15 cellular contexts compared by ENCODE assay signal in genomic region chr5:141873933-141874261, GRCh38. TPM values are rescaled to one million over a fixed set of nuclear protein-coding genes. Genes with fewer than 3 reads are reported as not detected.
DNase-seq lines count a peak whose midpoint lies in the region; ATAC-seq, FAIRE-seq and TF ChIP-seq lines count a peak whose summit lies in the region.
"Had no signal": no experiment of that assay in that cellular context is flagged by ENCODE, and none has a peak within 500 bp of the region (broad histone marks: within the 10 kb centered on the region; RNA-seq: fewer than 3 reads in every experiment).

No MANE protein-coding gene starts in this region.

- H3K4me1 ChIP-seq in NT2/D1 (ENCODE audit: insufficient read depth, insufficient read length) (peaks cover 13% of the 10 kb centered on the region), duodenal mucosa (ENCODE audit: control insufficient read depth in 1 of 2, insufficient read depth in 2 of 2, low read length in 2 of 2) (peaks cover 46 to 65% of the 10 kb centered on the region in 2 donors), lower lobe of right lung (peaks cover 48% of the 10 kb centered on the region), small intestine (ENCODE audit: control insufficient read depth in 2 of 2, insufficient read depth in 1 of 2, low read depth in 1 of 2, low read length in 1 of 2) (peaks cover 10 to 13% of the 10 kb centered on the region in 2 donors)

- H3K36me3 ChIP-seq in NT2/D1 (ENCODE audit: insufficient read depth, insufficient read length, low read length) (peaks cover 9% of the 10 kb centered on the region), duodenal mucosa (ENCODE audit: control insufficient read depth in 1 of 2, insufficient read depth in 2 of 2, low read length in 2 of 2) (peaks cover under 1 to 4% of the 10 kb centered on the region in 2 donors), lower lobe of right lung (peaks cover 5% of the 10 kb centered on the region), small intestine (ENCODE audit: control insufficient read depth in 2 of 2, insufficient read depth in 2 of 2, low read length in 2 of 2) (no peaks in the 10 kb centered on the region)

- no peak for TF ChIP-seq CTCF in lower lobe of right lung (IDR thresholded peaks at IDR 0.05)

- DNase-seq in NT2/D1 (ENCODE audit: low read depth, low spot score) (no peak), lower lobe of right lung (no peak), small intestine (no peak), T-helper 1 cell (no peak), iPS-NIHi11 (ENCODE audit: low spot score) (no peak), amniotic stem cell (lab: John Stamatoyannopoulos, UW) (no peak), germinal center (ENCODE audit: low spot score) (no peak)
- DNase-seq: activated CD8-positive, alpha-beta memory T cell treated with anti-CD3 and anti-CD28 coated beads, Interleukin-2, amount 50 U/mL, for 4 hours; Caco-2; occipital lobe; stimulated activated naive CD4-positive, alpha-beta T cell; T-helper 17 cell had no signal

- H3K9me3 ChIP-seq in NT2/D1 (ENCODE audit: insufficient read depth, low read length) (no peaks in the 10 kb centered on the region), duodenal mucosa (ENCODE audit: control insufficient read depth in 1 of 2, low read length in 2 of 2) (no peaks in the 10 kb centered on the region), lower lobe of right lung (no peaks in the 10 kb centered on the region), small intestine (ENCODE audit: control insufficient read depth, low read depth) (no peaks in the 10 kb centered on the region)
- H3K9me3 ChIP-seq: Caco-2 had no signal

- FAIRE-seq in small intestine (lab: Jason Lieb, UNC) = no peak
- FAIRE-seq: G401.6 had no signal

- WGBS in small intestine, 3 donors = 12 to 48% (median 24%) methylated on average over 3 of the region's 3 CpGs

- no peak for ATAC-seq in lower lobe of right lung
- ATAC-seq: T-helper 17 cell had no signal

- H3K27ac ChIP-seq in duodenal mucosa (ENCODE audit: low read depth, low read length) = peak overlapping the region; percentile 79
- H3K27ac ChIP-seq in lower lobe of right lung = peak overlapping the region; percentile 41
- H3K27ac ChIP-seq in small intestine (ENCODE audit: low read depth in 1 of 2, low read length in 1 of 2) = peak overlapping the region; percentile 86 to 91
- H3K27ac ChIP-seq: KMS-11 had no signal

- H3K4me3 ChIP-seq in NT2/D1 (ENCODE audit: insufficient read length, low read depth) (no peak overlapping the region), duodenal mucosa (ENCODE audit: low read depth in 1 of 2, low read length in 2 of 2) (peak overlapping the region in 1 of 2 donors; percentile 82), lower lobe of right lung (peak overlapping the region; percentile 77), small intestine (ENCODE audit: low read depth in 1 of 2, low read length in 2 of 2) (no peak overlapping the region)

- H3K27me3 ChIP-seq in NT2/D1 (ENCODE audit: insufficient read depth, insufficient read length) (peaks cover 35% of the 10 kb centered on the region), duodenal mucosa (ENCODE audit: control insufficient read depth in 1 of 2, insufficient read depth in 2 of 2, low read length in 2 of 2) (peaks cover 9 to 14% of the 10 kb centered on the region in 2 donors), lower lobe of right lung (ENCODE audit: low read depth) (peaks cover 35% of the 10 kb centered on the region), small intestine (ENCODE audit: control insufficient read depth in 2 of 2, insufficient read depth in 2 of 2, low read length in 2 of 2) (peaks cover 0 to 20% of the 10 kb centered on the region in 2 donors)

- peak overlapping the region; percentile 42 for H3K9ac ChIP-seq in NT2/D1 (ENCODE audit: insufficient read length, low read depth)
- H3K9ac ChIP-seq in duodenal mucosa (ENCODE audit: low read depth in 1 of 2, low read length in 2 of 2) = peak overlapping the region; percentile 39 to 90
- H3K9ac ChIP-seq: KMS-11 had no signal

- intact Hi-C loops in lower lobe of right lung (cut with DNase I) = no loop called here

RNA-seq across cellular contexts. Expression of gene PCDH1, which starts 4.3 kb away (rescaled TPM):
- 55.7 TPM for total RNA-seq in lower lobe of right lung
- polyA plus RNA-seq in small intestine = 10 to 100 TPM; 15.7 to 43.9 (median 15.9) TPM

RNA-seq across cellular contexts. Expression of gene DELE1, which starts 49.8 kb away (rescaled TPM):
- 75.0 TPM for total RNA-seq in lower lobe of right lung
- polyA plus RNA-seq in small intestine = 10 to 100 TPM; 32.2 to 45.4 (median 43.5) TPM
